In genomic region chr11:128481135-128481534, GRCh38 we compare ENCODE assay signal across 9 cellular contexts.
DNase-seq lines count a peak whose midpoint lies in the region; ATAC-seq and TF ChIP-seq lines count a peak whose summit lies in the region.
"Had no signal": no experiment of that assay in that cellular context is flagged by ENCODE, and none has a peak within 500 bp of the region (broad histone marks: within the 10 kb centered on the region; RNA-seq: fewer than 3 reads in every experiment).

No MANE protein-coding gene starts in this region.

- H3K9me3 ChIP-seq in gastrocnemius medialis = no peaks in the 10 kb centered on the region

- H3K27ac Mint-ChIP-seq in activated CD4-positive, alpha-beta memory T cell treated with anti-CD3 and anti-CD28 coated beads, Interleukin-2, amount 10 ng/mL, durations not matched to agents 7 days and 5 days = peak overlapping the region; percentile 92

- H3K9me3 Mint-ChIP-seq in activated CD4-positive, alpha-beta memory T cell treated with anti-CD3 and anti-CD28 coated beads, Interleukin-2, amount 10 ng/mL, durations not matched to agents 7 days and 5 days = no peaks in the 10 kb centered on the region

- TF ChIP-seq CTCF in fibroblast of pulmonary artery (IDR thresholded peaks at IDR 0.05; ENCODE audit: low read length, missing control alignments) (no peak), gastrocnemius medialis (IDR thresholded peaks at IDR 0.05 in 4 of 5, conservative IDR thresholded peaks at IDR 0.05 in 1 of 5) (no peak)

- no peak for TF ChIP-seq POLR2A in gastrocnemius medialis (IDR thresholded peaks at IDR 0.05)

- H3K4me1 Mint-ChIP-seq in activated CD4-positive, alpha-beta memory T cell treated with anti-CD3 and anti-CD28 coated beads, Interleukin-2, amount 10 ng/mL, durations not matched to agents 7 days and 5 days = peaks cover 99% of the 10 kb centered on the region

- H3K27me3 ChIP-seq in gastrocnemius medialis = no peaks in the 10 kb centered on the region

- H3K36me3 Mint-ChIP-seq in activated CD4-positive, alpha-beta memory T cell treated with anti-CD3 and anti-CD28 coated beads, Interleukin-2, amount 10 ng/mL, durations not matched to agents 7 days and 5 days (ENCODE audit: low read depth) = peaks cover 98% of the 10 kb centered on the region

- in situ Hi-C loops in gastrocnemius medialis (cut with MboI; ENCODE audit: low sequenced_read_pairs in 4 of 4) = loop anchor here in 1 of 4 donors (25.0 kb wide), 1 partner anchor 156 kb away; no protein-coding TSS in a partner anchor

- H3K4me3 ChIP-seq in fibroblast of pulmonary artery (replicated peaks; ENCODE audit: low read depth, low read length) (no peak overlapping the region), gastrocnemius medialis (no peak overlapping the region)

- peaks cover 0 to 17% of the 10 kb centered on the region in 2 donors for H3K36me3 ChIP-seq in gastrocnemius medialis

- H3K27me3 Mint-ChIP-seq in activated CD4-positive, alpha-beta memory T cell treated with anti-CD3 and anti-CD28 coated beads, Interleukin-2, amount 10 ng/mL, durations not matched to agents 7 days and 5 days = no peaks in the 10 kb centered on the region

- CTCF ChIA-PET in activated CD4-positive, alpha-beta memory T cell treated with anti-CD3 and anti-CD28 coated beads, Interleukin-2, amount 10 ng/mL, durations not matched to agents 7 days and 5 days (lab: Charles Lee) = interaction anchor here (0.7 to 9.9 kb wide), 13 partner anchors 10 to 208 kb away, joined by 3 to 63 read pairs (median 6); no protein-coding TSS in a partner anchor

- intact Hi-C loops in gastrocnemius medialis (cut with DNase I; ENCODE audit: low total_unique reads) = loop anchor here (5.0 kb wide), 2 partner anchors 41 to 146 kb away; no protein-coding TSS in a partner anchor

- POLR2A ChIA-PET in activated CD4-positive, alpha-beta memory T cell treated with anti-CD3 and anti-CD28 coated beads, Interleukin-2, amount 10 ng/mL, durations not matched to agents 7 days and 5 days (lab: Charles Lee) = interaction anchor here (1.2 to 17.8 kb wide), 11 partner anchors 8 to 191 kb away, joined by 3 to 1025 read pairs (median 30); no protein-coding TSS in a partner anchor

- ATAC-seq in gastrocnemius medialis (peak; percentile 64 to 67), HG02938 (IDR thresholded peaks at IDR 0.05; ENCODE audit: unreplicated experiment) (no peak), GM19395 (IDR thresholded peaks at IDR 0.05; ENCODE audit: unreplicated experiment) (no peak)

- H3K4me3 Mint-ChIP-seq in activated CD4-positive, alpha-beta memory T cell treated with anti-CD3 and anti-CD28 coated beads, Interleukin-2, amount 10 ng/mL, durations not matched to agents 7 days and 5 days = peak overlapping the region; percentile 58

- DNase-seq in GM04504 (ENCODE audit: low read depth) (peak; percentile 87), fibroblast of pulmonary artery (ENCODE audit: low read depth) (peak; percentile 93), gastrocnemius medialis (no peak), GM19240 (ENCODE audit: insufficient read length, low spot score) (no peak), cerebellum (ENCODE audit: low spot score) (no peak)
- DNase-seq in activated CD4-positive, alpha-beta memory T cell treated with anti-CD3 and anti-CD28 coated beads, Interleukin-2, amount 10 ng/mL, durations not matched to agents 7 days and 5 days = no peak
- DNase-seq: activated effector memory CD4-positive, alpha-beta T cell treated with anti-CD3 and anti-CD28 coated beads, Interleukin-2, amount 50 U/mL, for 16 hours had no signal

- H3K27ac ChIP-seq in gastrocnemius medialis = peak overlapping the region; percentile 57 to 71 (median 68)

- peaks cover 49 to 70% of the 10 kb centered on the region in 2 donors for H3K4me1 ChIP-seq in gastrocnemius medialis

Comparison
In these comparisons a context has a peak if more than half of its experiments do, and no peak if none do; other contexts are left out.
1. DNase-seq: peak in GM04504 (single experiment) and fibroblast of pulmonary artery (single experiment); none in activated CD4-positive, alpha-beta memory T cell treated with anti-CD3 and anti-CD28 coated beads, Interleukin-2, amount 10 ng/mL, durations not matched to agents 7 days and 5 days (single experiment), gastrocnemius medialis (0 of 2), GM19240 (single experiment) and cerebellum (single experiment).
2. ATAC-seq: peak in gastrocnemius medialis (2 of 2); none in HG02938 (single experiment) and GM19395 (single experiment).